ENCODE assay signal across 8 cellular contexts in the genomic region with DNA sequence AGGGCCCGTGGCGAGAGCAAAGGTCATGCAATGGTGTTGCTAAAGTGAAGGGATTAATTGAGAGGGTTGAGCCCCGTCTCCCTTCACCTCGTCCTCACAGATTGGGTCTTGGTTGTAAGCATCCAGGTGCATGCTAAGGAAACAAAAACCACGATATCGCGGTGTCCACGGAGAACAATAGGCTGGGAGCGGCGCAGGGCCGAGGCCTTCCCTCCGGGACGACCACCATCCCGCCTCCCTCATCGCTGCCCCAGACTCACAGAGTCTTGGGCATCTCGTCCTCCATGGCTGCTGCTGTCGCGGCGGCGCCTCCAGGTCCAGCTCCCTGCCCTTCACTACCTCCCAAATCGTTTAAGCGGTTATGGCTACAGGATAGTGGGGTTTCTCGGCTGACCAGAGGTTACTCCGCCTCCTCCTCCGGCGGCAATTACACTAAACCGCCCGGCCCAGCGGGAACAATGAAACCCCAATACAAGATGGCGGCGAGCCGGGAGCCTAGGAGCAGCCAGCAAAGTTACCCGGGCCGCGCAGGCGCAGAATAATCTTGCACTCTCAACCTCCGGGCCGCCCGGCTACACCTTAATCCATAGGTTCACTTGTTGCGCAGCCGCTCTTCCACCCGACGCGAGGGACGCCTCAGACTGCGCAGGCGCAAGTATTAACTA. TPM values are rescaled to one million over a fixed set of nuclear protein-coding genes. Genes with fewer than 3 reads are reported as not detected.
DNase-seq lines count a peak whose midpoint lies in the region; TF ChIP-seq lines count a peak whose summit lies in the region.

A gene with protein sequence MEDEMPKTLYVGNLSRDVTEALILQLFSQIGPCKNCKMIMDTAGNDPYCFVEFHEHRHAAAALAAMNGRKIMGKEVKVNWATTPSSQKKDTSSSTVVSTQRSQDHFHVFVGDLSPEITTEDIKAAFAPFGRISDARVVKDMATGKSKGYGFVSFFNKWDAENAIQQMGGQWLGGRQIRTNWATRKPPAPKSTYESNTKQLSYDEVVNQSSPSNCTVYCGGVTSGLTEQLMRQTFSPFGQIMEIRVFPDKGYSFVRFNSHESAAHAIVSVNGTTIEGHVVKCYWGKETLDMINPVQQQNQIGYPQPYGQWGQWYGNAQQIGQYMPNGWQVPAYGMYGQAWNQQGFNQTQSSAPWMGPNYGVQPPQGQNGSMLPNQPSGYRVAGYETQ (minus strand): TSS at position 484 of the 665 bp plus-strand sequence. CDS start 198 bp downstream, at position 286.

- DNase-seq in ELF-1 (ENCODE audit: low read depth, low spot score) = peak; percentile 99
- peak; percentile 94 for DNase-seq in H7
- DNase-seq in M059J (ENCODE audit: low read depth) = peak; percentile 97
- peak; percentile 97 to 98 for DNase-seq in SHP77 (lab: John Stamatoyannopoulos, UW)
- peak; percentile 96 for DNase-seq in activated effector memory CD4-positive, alpha-beta T cell treated with Interleukin-2 at 50 U/mL for 16 hours
- peak; percentile 98 for DNase-seq in fibroblast of the conjunctiva (ENCODE audit: low read depth)
- DNase-seq in stomach = peak; percentile 100

- peak within 1 kb of the TSS; percentile 37 for H3K4me2 ChIP-seq in neural cell (ENCODE audit: low read length)

- H3K79me2 ChIP-seq in neural cell (replicated peaks; ENCODE audit: insufficient read depth, low read length) = peaks cover 48% of the 10 kb centered on the region

- H3K27me3 ChIP-seq in H7 (ENCODE audit: control insufficient read depth, insufficient read depth, low read length) (no peaks in the 10 kb centered on the region), neural cell (ENCODE audit: insufficient read depth, low read depth, low read length) (no peaks in the 10 kb centered on the region), stomach (no peaks in the 10 kb centered on the region)

- H3F3A ChIP-seq in neural cell (ENCODE audit: insufficient read depth, low read length, poor library complexity, severe bottlenecking) = no peaks in the 10 kb centered on the region

- intact Hi-C loops in stomach (cut with DNase I; ENCODE audit: low total_unique reads) = no loop called here

- no peak for TF ChIP-seq RAD21 in neural cell (conservative IDR thresholded peaks at IDR 0.05)

- H3K9ac ChIP-seq in neural cell (ENCODE audit: low read length) = peak within 1 kb of the TSS; percentile 99

- H3K4me1 ChIP-seq in stomach = peaks cover 8 to 51% (median 40%) of the 10 kb centered on the region in 4 donors

- H3K9me3 ChIP-seq in neural cell (ENCODE audit: low read length) (no peaks in the 10 kb centered on the region), stomach (no peaks in the 10 kb centered on the region)

- H3K9me2 ChIP-seq in neural cell (ENCODE audit: insufficient read depth, low read length) = no peaks in the 10 kb centered on the region

- H3K27ac ChIP-seq in neural cell (ENCODE audit: low read length) (peak within 1 kb of the TSS; percentile 99), stomach (peak within 1 kb of the TSS; percentile 93 to 99 (median 98))

- no peak for TF ChIP-seq CTCF in neural cell (IDR thresholded peaks at IDR 0.05; ENCODE audit: poor library complexity, severe bottlenecking)
- TF ChIP-seq CTCF in stomach (IDR thresholded peaks at IDR 0.05) = no peak

- TF ChIP-seq EP300 in neural cell (conservative IDR thresholded peaks at IDR 0.05; ENCODE audit: poor library complexity, severe bottlenecking) (no peak), stomach (IDR thresholded peaks at IDR 0.05) (no peak)

- peak within 1 kb of the TSS; percentile 66 for H3K4me3 ChIP-seq in H7 (ENCODE audit: insufficient read depth, low read depth, low read length)
- H3K4me3 ChIP-seq in neural cell (ENCODE audit: low read length) = peak within 1 kb of the TSS; percentile 80
- peak within 1 kb of the TSS; percentile 61 to 79 (median 76) for H3K4me3 ChIP-seq in stomach

- H2AFZ ChIP-seq in neural cell (ENCODE audit: low read depth, low read length) = peak within 1 kb of the TSS; percentile 66

- H3K36me3 ChIP-seq in H7 (replicated peaks; ENCODE audit: control insufficient read depth, insufficient read depth, low read length) (no peaks in the 10 kb centered on the region), neural cell (ENCODE audit: insufficient read depth, low read length) (no peaks in the 10 kb centered on the region), stomach (no peaks in the 10 kb centered on the region)

- H4K20me1 ChIP-seq in neural cell (ENCODE audit: insufficient read depth) = peaks cover 12% of the 10 kb centered on the region

- WGBS in stomach, 5 donors = 0 to 1% (median 0%) methylated on average over 41 to 47 of the region's 47 CpGs

- peak in 2 of 4 donors; percentile 57 to 73 for TF ChIP-seq POLR2A in stomach (IDR thresholded peaks at IDR 0.05)

TF ChIP-seq in neural cell, 6 proteins besides CTCF, POLR2A, EP300 and RAD21:
- TF ChIP-seq TAF1 (IDR thresholded peaks at IDR 0.05; ENCODE audit: low read depth) (peak; percentile 97), EZH2 (IDR thresholded peaks at IDR 0.05; ENCODE audit: borderline replicate concordance, insufficient read depth, low read length, poor library complexity, severe bottlenecking) (no peak), MXI1 (conservative IDR thresholded peaks at IDR 0.05; ENCODE audit: poor library complexity, severe bottlenecking) (peak; percentile 11), SMC3 (conservative IDR thresholded peaks at IDR 0.05; ENCODE audit: poor library complexity) (no peak), POLR2AphosphoS5 (IDR thresholded peaks at IDR 0.05) (peak; percentile 93)
- TF ChIP-seq, protein P1, sequence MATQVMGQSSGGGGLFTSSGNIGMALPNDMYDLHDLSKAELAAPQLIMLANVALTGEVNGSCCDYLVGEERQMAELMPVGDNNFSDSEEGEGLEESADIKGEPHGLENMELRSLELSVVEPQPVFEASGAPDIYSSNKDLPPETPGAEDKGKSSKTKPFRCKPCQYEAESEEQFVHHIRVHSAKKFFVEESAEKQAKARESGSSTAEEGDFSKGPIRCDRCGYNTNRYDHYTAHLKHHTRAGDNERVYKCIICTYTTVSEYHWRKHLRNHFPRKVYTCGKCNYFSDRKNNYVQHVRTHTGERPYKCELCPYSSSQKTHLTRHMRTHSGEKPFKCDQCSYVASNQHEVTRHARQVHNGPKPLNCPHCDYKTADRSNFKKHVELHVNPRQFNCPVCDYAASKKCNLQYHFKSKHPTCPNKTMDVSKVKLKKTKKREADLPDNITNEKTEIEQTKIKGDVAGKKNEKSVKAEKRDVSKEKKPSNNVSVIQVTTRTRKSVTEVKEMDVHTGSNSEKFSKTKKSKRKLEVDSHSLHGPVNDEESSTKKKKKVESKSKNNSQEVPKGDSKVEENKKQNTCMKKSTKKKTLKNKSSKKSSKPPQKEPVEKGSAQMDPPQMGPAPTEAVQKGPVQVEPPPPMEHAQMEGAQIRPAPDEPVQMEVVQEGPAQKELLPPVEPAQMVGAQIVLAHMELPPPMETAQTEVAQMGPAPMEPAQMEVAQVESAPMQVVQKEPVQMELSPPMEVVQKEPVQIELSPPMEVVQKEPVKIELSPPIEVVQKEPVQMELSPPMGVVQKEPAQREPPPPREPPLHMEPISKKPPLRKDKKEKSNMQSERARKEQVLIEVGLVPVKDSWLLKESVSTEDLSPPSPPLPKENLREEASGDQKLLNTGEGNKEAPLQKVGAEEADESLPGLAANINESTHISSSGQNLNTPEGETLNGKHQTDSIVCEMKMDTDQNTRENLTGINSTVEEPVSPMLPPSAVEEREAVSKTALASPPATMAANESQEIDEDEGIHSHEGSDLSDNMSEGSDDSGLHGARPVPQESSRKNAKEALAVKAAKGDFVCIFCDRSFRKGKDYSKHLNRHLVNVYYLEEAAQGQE (IDR thresholded peaks at IDR 0.05; ENCODE audit: borderline replicate concordance) = peak; percentile 92

RNA-seq across cellular contexts. Expression of the gene that starts here (rescaled TPM):
- 97.5 and 136 TPM in 2 replicates for total RNA-seq in H7 (2014; rRNA removed; shearing (Covaris generic))
- 52.4 and 64.5 TPM in 2 replicates for total RNA-seq in M059J (2014; rRNA removed; shearing (Covaris generic))
- polyA plus RNA-seq in neural cell (1,165 and 1,297 TPM in 2 replicates), stomach (10 to 100 TPM in 2 of 3 donors, 1 to 10 TPM in 1; 7.0 to 56.4 (median 10.9) TPM)
- 525 and 609 TPM in 2 replicates for polyA minus RNA-seq in neural cell
- 100 to 1,000 TPM in 4 of 5 donors, 10 to 100 TPM in 1; 99.9 to 261 (median 205) TPM for total RNA-seq in stomach

Comparison
In these comparisons a context has a peak if more than half of its experiments do, and no peak if none do; other contexts are left out.
1. Peak in every context shown above with its lines: DNase-seq, H3K4me3 ChIP-seq and H3K27ac ChIP-seq.
2. RNA of the gene that starts here (polyA plus RNA-seq): 1,165 to 1,297 TPM in neural cell; 7.0 to 56.4 TPM in stomach; every median in the first group is over 10 times any median in the second.